ENCODE assay signal across 29 cellular contexts in genomic region chr6:144488590-144488989, GRCh38.
"Had no signal": no experiment of that assay in that cellular context is flagged by ENCODE, and none has a peak within 500 bp of the region (broad histone marks: within the 10 kb centered on the region; RNA-seq: fewer than 3 reads in every experiment).

No MANE protein-coding gene starts in this region.

- ATAC-seq: activated T-helper 17 cell treated with anti-CD3 and anti-CD28 coated beads, Interleukin-2, amount 50 U/mL, for 72 hours; K562; T-helper 17 cell had no signal

- H3K4me3 Mint-ChIP-seq: activated CD4-positive, alpha-beta memory T cell treated with anti-CD3 and anti-CD28 coated beads, Interleukin-2, amount 10 ng/mL, durations not matched to agents 7 days and 5 days; activated CD4-positive, alpha-beta T cell treated with anti-CD3 and anti-CD28 coated beads, Interleukin-2, amount 10 ng/mL, durations not matched to agents 7 days and 5 days; activated naive CD4-positive, alpha-beta T cell treated with anti-CD3 and anti-CD28 coated beads for 36 hours; activated naive CD8-positive, alpha-beta T cell; activated T-helper 17 cell treated with anti-CD3 and anti-CD28 coated beads, Interleukin-2, amount 50 U/mL, for 72 hours; T-helper 17 cell had no signal

- H3K27ac Mint-ChIP-seq: activated CD4-positive, alpha-beta memory T cell treated with anti-CD3 and anti-CD28 coated beads, Interleukin-2, amount 10 ng/mL, durations not matched to agents 7 days and 5 days; activated CD4-positive, alpha-beta T cell treated with anti-CD3 and anti-CD28 coated beads, Interleukin-2, amount 10 ng/mL, durations not matched to agents 7 days and 5 days; activated naive CD4-positive, alpha-beta T cell treated with anti-CD3 and anti-CD28 coated beads for 36 hours; activated naive CD8-positive, alpha-beta T cell; activated T-helper 17 cell treated with anti-CD3 and anti-CD28 coated beads, Interleukin-2, amount 50 U/mL, for 72 hours; T-helper 17 cell had no signal

- H3K27me3 Mint-ChIP-seq: activated CD4-positive, alpha-beta memory T cell treated with anti-CD3 and anti-CD28 coated beads, Interleukin-2, amount 10 ng/mL, durations not matched to agents 7 days and 5 days; activated CD4-positive, alpha-beta T cell treated with anti-CD3 and anti-CD28 coated beads, Interleukin-2, amount 10 ng/mL, durations not matched to agents 7 days and 5 days; activated naive CD8-positive, alpha-beta T cell; activated T-helper 17 cell treated with anti-CD3 and anti-CD28 coated beads, Interleukin-2, amount 50 U/mL, for 72 hours; T-helper 17 cell had no signal

- H3K4me3 ChIP-seq: cardiac muscle cell, K562, PC-9 had no signal

- H3K4me1 Mint-ChIP-seq: activated T-helper 17 cell treated with anti-CD3 and anti-CD28 coated beads, Interleukin-2, amount 50 U/mL, for 72 hours had no signal

- H2AFZ ChIP-seq: PC-9 had no signal

- FAIRE-seq: astrocyte, K562, TTC549 had no signal

- H3K27me3 ChIP-seq: brain microvascular endothelial cell, cardiac muscle cell had no signal

- H3K4me2 ChIP-seq: PC-9 had no signal

- H3K9me3 Mint-ChIP-seq: activated CD4-positive, alpha-beta memory T cell treated with anti-CD3 and anti-CD28 coated beads, Interleukin-2, amount 10 ng/mL, durations not matched to agents 7 days and 5 days; activated CD4-positive, alpha-beta T cell treated with anti-CD3 and anti-CD28 coated beads, Interleukin-2, amount 10 ng/mL, durations not matched to agents 7 days and 5 days; activated naive CD4-positive, alpha-beta T cell treated with anti-CD3 and anti-CD28 coated beads for 36 hours; activated T-helper 17 cell treated with anti-CD3 and anti-CD28 coated beads, Interleukin-2, amount 50 U/mL, for 72 hours had no signal

- DNase-seq: activated CD4-positive, alpha-beta memory T cell treated with anti-CD3 and anti-CD28 coated beads, Interleukin-2, amount 10 ng/mL, durations not matched to agents 7 days and 5 days; activated CD4-positive, alpha-beta T cell treated with anti-CD3 and anti-CD28 coated beads, Interleukin-2, amount 10 ng/mL, durations not matched to agents 7 days and 5 days; activated CD4-positive, CD25-positive, alpha-beta regulatory T cell; activated gamma-delta T cell; activated naive CD4-positive, alpha-beta T cell treated with anti-CD3 and anti-CD28 coated beads for 36 hours; activated T-cell treated with anti-CD3 and anti-CD28 coated beads for 4 hours; activated T-cell treated with anti-CD3 and anti-CD28 coated beads, Interleukin-2, amount 50 U/mL, for 48 hours; amygdala; brain microvascular endothelial cell; Kasumi-1; NCI-H1105 treated with DMSO at 0.1 percent for 48 hours; NCI-H1436 treated with DMSO at 0.1 percent for 48 hours; NCI-H187; NCI-H2081; NCI-H2171; NCI-H2227 treated with DMSO at 0.1 percent for 48 hours; NCI-H446 treated with DMSO at 0.1 percent for 48 hours; NCI-H526; NK-92 treated with Interleukin-12 subunit alpha and Interleukin-12 subunit beta, amount 100 ng/mL, for 24 hours; PC-9; SHP77 treated with DMSO at 0.1 percent for 48 hours; T-helper 17 cell; T1000 had no signal

- H3K27ac ChIP-seq: brain microvascular endothelial cell, cardiac muscle cell, PC-9 had no signal
